23 cellular contexts compared by ENCODE assay signal in genomic region chr13:23983671-23984070, GRCh38.
"Had no signal": no experiment of that assay in that cellular context is flagged by ENCODE, and none has a peak within 500 bp of the region (broad histone marks: within the 10 kb centered on the region; RNA-seq: fewer than 3 reads in every experiment).

No MANE protein-coding gene starts in this region.

- H2AFZ ChIP-seq: hepatocyte had no signal

- H3K4me3 ChIP-seq: dorsolateral prefrontal cortex, heart left ventricle, hepatocyte, lower lobe of right lung, pancreas, right atrium auricular region, smooth muscle cell, stomach, thyroid gland, upper lobe of left lung had no signal

- H3K4me2 ChIP-seq: hepatocyte, smooth muscle cell had no signal

- H3K9me3 Mint-ChIP-seq: stimulated activated effector memory CD8-positive, alpha-beta T cell treated with anti-CD3 and anti-CD28 coated beads, Interleukin-12 subunit alpha, Interleukin-12 subunit beta, amount 100 ng/mL, for 72 hours had no signal

- H3K4me3 Mint-ChIP-seq: naive thymus-derived CD8-positive, alpha-beta T cell; stimulated activated effector memory CD8-positive, alpha-beta T cell treated with anti-CD3 and anti-CD28 coated beads, Interleukin-12 subunit alpha, Interleukin-12 subunit beta, amount 100 ng/mL, for 72 hours had no signal

- H3K36me3 ChIP-seq: heart left ventricle, lower lobe of right lung, neutrophil, pancreas, right atrium auricular region, stomach, thyroid gland, upper lobe of left lung had no signal

- H3K27me3 ChIP-seq: dorsolateral prefrontal cortex, hepatocyte, pancreas, right atrium auricular region, thyroid gland had no signal

- DNase-seq: cerebellar nuclear complex; dorsolateral prefrontal cortex; effector CD4-positive, alpha-beta T cell; heart left ventricle; left colon; left ventricle myocardium superior; lower lobe of right lung; naive thymus-derived CD8-positive, alpha-beta T cell; pancreas; stimulated activated CD4-positive, alpha-beta T cell treated with anti-CD3 and anti-CD28 coated beads, Interleukin-12 subunit alpha, Interleukin-12 subunit beta, amount 100 ng/mL, for 4 hours; stimulated activated CD4-positive, alpha-beta T cell treated with anti-CD3 and anti-CD28 coated beads, Interleukin-1b, Interleukin-23, amount 100 ng/mL, for 48 hours; stimulated activated CD4-positive, alpha-beta T cell treated with anti-CD3 and anti-CD28 coated beads, Interleukin-4, amount 100 ng/mL, for 1 hour; stimulated activated naive CD4-positive, alpha-beta T cell treated with Interleukin-2 at 50 U/mL for 16 hours; stomach; thyroid gland; upper lobe of left lung had no signal

- H3K79me2 ChIP-seq: hepatocyte had no signal

- H3K27ac ChIP-seq: epithelial cell of prostate, heart left ventricle, hepatocyte, lower lobe of right lung, neutrophil, right atrium auricular region, stomach had no signal

- H3K36me3 Mint-ChIP-seq: naive thymus-derived CD8-positive, alpha-beta T cell had no signal

- H3K9me3 ChIP-seq: heart left ventricle, lower lobe of right lung, neutrophil, pancreas, right atrium auricular region, stomach, thyroid gland, upper lobe of left lung had no signal

- H3K27ac Mint-ChIP-seq: progenitor cell of endocrine pancreas; stimulated activated effector memory CD8-positive, alpha-beta T cell treated with anti-CD3 and anti-CD28 coated beads, Interleukin-12 subunit alpha, Interleukin-12 subunit beta, amount 100 ng/mL, for 72 hours had no signal
